Comparison of ENCODE assay signal across 20 cellular contexts in genomic region chr12:52014567-52015392, GRCh38. TPM values are rescaled to one million over a fixed set of nuclear protein-coding genes. Genes with fewer than 3 reads are reported as not detected.
DNase-seq lines count a peak whose midpoint lies in the region; ATAC-seq and TF ChIP-seq lines count a peak whose summit lies in the region.
"Had no signal": no experiment of that assay in that cellular context is flagged by ENCODE, and none has a peak within 500 bp of the region (broad histone marks: within the 10 kb centered on the region; RNA-seq: fewer than 3 reads in every experiment).

No MANE protein-coding gene starts in this region.

- H3K9me3 ChIP-seq in heart left ventricle, result no peaks in the 10 kb centered on the region
- no peaks in the 10 kb centered on the region for H3K9me3 ChIP-seq in ectodermal cell (ENCODE audit: control insufficient read depth, low read length)
- H3K9me3 ChIP-seq in testis, result no peaks in the 10 kb centered on the region
- H3K9me3 ChIP-seq: heart right ventricle, ovary had no signal

- H3K4me1 ChIP-seq in heart left ventricle (peaks cover 0 to 24% (median 16%) of the 10 kb centered on the region in 12 donors), ectodermal cell (ENCODE audit: control insufficient read depth, insufficient read depth, low read length) (peaks cover 22% of the 10 kb centered on the region), testis (peaks cover 17% of the 10 kb centered on the region)

- H3K27ac ChIP-seq in heart left ventricle (no peak overlapping the region), ectodermal cell (ENCODE audit: insufficient read depth, low read depth, low read length, poor library complexity, severe bottlenecking) (no peak overlapping the region), testis (no peak overlapping the region)
- H3K27ac ChIP-seq: heart right ventricle, ovary had no signal

- peak; percentile 41 for DNase-seq in Right ventricle myocardium inferior (ENCODE audit: missing footprints)
- DNase-seq in heart left ventricle, result no peak
- peak; percentile 86 for DNase-seq in left kidney (ENCODE audit: low read depth, low spot score)
- peak; percentile 48 for DNase-seq in testis
- DNase-seq in stimulated activated CD4-positive, alpha-beta T cell treated with anti-CD3 and anti-CD28 coated beads, Interleukin-15, amount 100 ng/mL, for 24 hours, result no peak
- DNase-seq in NCI-H1092 treated with DMSO at 0.1 percent for 48 hours (lab: John Stamatoyannopoulos, UW), result no peak
- DNase-seq in HT-29 (ENCODE audit: low spot score), result no peak
- DNase-seq: 8988T; activated CD4-positive, CD25-positive, alpha-beta regulatory T cell treated with anti-CD3 and anti-CD28 coated beads, Interleukin-2, amount 50 U/mL, for 72 hours; DMS 273 treated with DMSO at 0.1 percent for 48 hours; effector memory CD4-positive, alpha-beta T cell; GF-D8; heart right ventricle; NCI-H1694 treated with DMSO at 0.1 percent for 48 hours; NCI-H2227 treated with DMSO at 0.1 percent for 48 hours; stimulated activated CD4-positive, alpha-beta T cell treated with anti-CD3 and anti-CD28 coated beads, Interleukin-4, amount 100 ng/mL, for 1 hour had no signal

- intact Hi-C loops in Right ventricle myocardium inferior (cut with DNase I) (no loop called here), heart left ventricle (cut with DNase I) (no loop called here), testis (cut with DNase I; ENCODE audit: low total_unique reads) (no loop called here)

- H3K4me3 ChIP-seq in heart left ventricle, result peak overlapping the region in 1 of 12 donors; percentile 5
- peak overlapping the region; percentile 13 for H3K4me3 ChIP-seq in ectodermal cell (ENCODE audit: insufficient read depth, low read depth, low read length)
- H3K4me3 ChIP-seq in testis, result peak overlapping the region in 1 of 2 donors; percentile 38
- H3K4me3 ChIP-seq: heart right ventricle, ovary had no signal

- ATAC-seq in Right ventricle myocardium inferior (no peak), heart left ventricle (no peak)
- ATAC-seq: left lobe of liver, Panc1 had no signal

- H3K36me3 ChIP-seq in heart left ventricle, result peaks cover 0 to 50% (median 36%) of the 10 kb centered on the region in 9 donors
- H3K36me3 ChIP-seq in ectodermal cell (ENCODE audit: control insufficient read depth, insufficient read depth, low read length), result peaks cover 5% of the 10 kb centered on the region
- no peaks in the 10 kb centered on the region for H3K36me3 ChIP-seq in testis (ENCODE audit: low read depth, missing control alignments)
- H3K36me3 ChIP-seq: ovary had no signal

- 51 to 61% (median 58%) methylated on average over 36 to 90 of the region's 90 CpGs for WGBS in heart left ventricle, 4 donors
- WGBS in ectodermal cell, 2 experiments, result 24 to 28% methylated on average over 90 of the region's 90 CpGs
- 48 to 60% methylated on average over 13 to 90 of the region's 90 CpGs for WGBS in testis, 2 donors

- TF ChIP-seq POLR2A in heart left ventricle (IDR thresholded peaks at IDR 0.05) (no peak), testis (IDR thresholded peaks at IDR 0.05) (no peak)

- no peak for TF ChIP-seq CTCF in heart left ventricle (IDR thresholded peaks at IDR 0.05)
- TF ChIP-seq CTCF in testis (IDR thresholded peaks at IDR 0.05), result no peak

- H3K27me3 ChIP-seq in heart left ventricle (peaks cover 0 to 8% (median 0%) of the 10 kb centered on the region in 9 donors), ectodermal cell (ENCODE audit: control insufficient read depth, insufficient read depth, low read length, poor library complexity, severe bottlenecking) (peaks cover 22% of the 10 kb centered on the region), testis (no peaks in the 10 kb centered on the region)
- H3K27me3 ChIP-seq: ovary had no signal

RNA-seq across cellular contexts. Expression of gene TAMALIN, which starts 8.0 kb away (rescaled TPM):
- total RNA-seq in Right ventricle myocardium inferior, result 20.3 TPM
- total RNA-seq in heart left ventricle, result 10 to 100 TPM; 12.9 to 38.0 (median 17.6) TPM
- polyA plus RNA-seq in heart left ventricle, result 10 to 100 TPM; 17.8 to 26.5 TPM
- polyA plus RNA-seq in ectodermal cell (2013, experiment 1 of 4), result 6.8 TPM
- 6.3 TPM for polyA plus RNA-seq in ectodermal cell (2013, experiment 2 of 4)
- 5.3 TPM for polyA plus RNA-seq in ectodermal cell (2013, experiment 3 of 4)
- 6.6 TPM for polyA plus RNA-seq in ectodermal cell (2013, experiment 4 of 4)
- 10 to 100 TPM in 1 of 2 donors, 1 to 10 TPM in 1; 8.9 to 10.4 TPM for total RNA-seq in testis
- polyA plus RNA-seq in testis (ENCODE audit: insufficient read depth, low read depth, low replicate concordance), result 7.7 TPM
- total RNA-seq in HT-29 (2014; rRNA removed; shearing (Covaris generic)), result 0.05 TPM in 1 of 2 replicates, not detected in the other

RNA-seq across cellular contexts. Expression of gene NR4A1, which starts 36.5 kb away (rescaled TPM):
- total RNA-seq in Right ventricle myocardium inferior (40.6 TPM), heart left ventricle (100 to 1,000 TPM in 2 of 9 donors, 10 to 100 TPM in 7; 22.0 to 140 (median 42.0) TPM), testis (10 to 100 TPM; 55.1 to 88.5 TPM)
- polyA plus RNA-seq in heart left ventricle (10 to 100 TPM; 59.5 to 66.3 TPM), testis (ENCODE audit: insufficient read depth, low read depth, low replicate concordance) (41.5 TPM)
- polyA plus RNA-seq in ectodermal cell (2013, experiment 1 of 4), result 18.6 TPM
- 13.7 TPM for polyA plus RNA-seq in ectodermal cell (2013, experiment 2 of 4)
- 13.5 TPM for polyA plus RNA-seq in ectodermal cell (2013, experiment 3 of 4)
- polyA plus RNA-seq in ectodermal cell (2013, experiment 4 of 4), result 14.6 TPM
- 49.6 and 61.2 TPM in 2 replicates for total RNA-seq in HT-29 (2014; rRNA removed; shearing (Covaris generic))

RNA-seq across cellular contexts. Expression of gene ATG101, which starts 55.0 kb away (rescaled TPM):
- 24.9 TPM for total RNA-seq in Right ventricle myocardium inferior
- 10 to 100 TPM; 18.9 to 46.7 (median 24.1) TPM for total RNA-seq in heart left ventricle
- polyA plus RNA-seq in heart left ventricle, result 100 to 1,000 TPM in 1 of 2 donors, 10 to 100 TPM in 1; 22.1 to 108 TPM
- 32.3 TPM for polyA plus RNA-seq in ectodermal cell (2013, experiment 1 of 4)
- 29.6 TPM for polyA plus RNA-seq in ectodermal cell (2013, experiment 2 of 4)
- polyA plus RNA-seq in ectodermal cell (2013, experiment 3 of 4), result 19.9 TPM
- polyA plus RNA-seq in ectodermal cell (2013, experiment 4 of 4), result 23.9 TPM
- 10 to 100 TPM; 52.6 to 64.5 TPM for total RNA-seq in testis
- 64.5 TPM for polyA plus RNA-seq in testis (ENCODE audit: insufficient read depth, low read depth, low replicate concordance)
- 105 and 114 TPM in 2 replicates for total RNA-seq in HT-29 (2014; rRNA removed; shearing (Covaris generic))

Comparison
In these comparisons a context has a peak if more than half of its experiments do, and no peak if none do; other contexts are left out.
1. DNase-seq: peak in Right ventricle myocardium inferior (single experiment), left kidney (single experiment) and testis (single experiment); none in heart left ventricle (0 of 5), stimulated activated CD4-positive, alpha-beta T cell treated with anti-CD3 and anti-CD28 coated beads, Interleukin-15, amount 100 ng/mL, for 24 hours (single experiment), NCI-H1092 treated with DMSO at 0.1 percent for 48 hours (single experiment) and HT-29 (single experiment).